ENCODE assay signal across 8 cellular contexts in the genomic region with DNA sequence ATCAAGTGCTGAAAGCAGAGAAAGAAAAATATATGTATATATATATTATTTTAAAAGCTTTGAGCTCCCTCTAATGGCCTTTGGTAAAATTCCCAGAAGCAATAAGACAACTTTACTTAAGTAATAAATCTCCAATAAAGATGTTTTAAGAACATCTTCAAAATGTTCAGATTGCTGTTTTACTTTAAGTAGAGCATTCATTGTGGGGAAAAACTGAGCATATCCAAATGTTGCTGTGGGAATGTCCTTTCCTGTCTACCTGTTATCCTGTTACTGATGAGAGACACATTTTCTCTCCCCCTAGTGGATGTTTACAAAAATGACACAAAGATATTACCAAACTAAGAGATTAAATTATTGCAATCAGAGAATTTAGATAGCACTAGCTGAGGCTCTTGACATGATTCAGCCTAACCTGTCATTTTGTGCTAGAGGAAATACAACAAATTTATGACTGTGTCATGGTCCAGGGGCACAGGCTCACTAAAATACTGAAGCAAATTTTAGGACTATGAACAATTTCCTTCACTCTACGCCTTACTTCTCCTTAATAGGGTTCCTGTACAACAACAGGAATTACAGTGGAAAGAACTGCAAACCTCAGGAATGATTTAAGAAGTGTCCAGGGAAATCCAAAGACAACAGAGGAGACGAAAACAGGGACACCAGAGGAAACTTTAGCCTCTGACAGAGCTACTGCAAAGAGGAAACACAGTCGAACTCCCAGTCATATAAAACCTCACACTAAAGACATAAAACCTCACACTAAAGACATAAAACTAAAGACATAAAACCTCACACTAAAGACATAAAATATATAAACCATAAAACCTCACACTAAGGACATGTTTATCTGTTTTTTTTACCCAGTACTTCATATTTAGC. TPM values are rescaled to one million over a fixed set of nuclear protein-coding genes. Genes with fewer than 3 reads are reported as not detected.
DNase-seq lines count a peak whose midpoint lies in the region; ATAC-seq, FAIRE-seq and TF ChIP-seq lines count a peak whose summit lies in the region.

No MANE protein-coding gene starts in this region.

- CTCF ChIA-PET in T-cell (lab: Charles Lee), result interaction anchor here (0.5 to 1.8 kb wide), 18 partner anchors 9 to 1143 kb away, joined by 3 to 6 read pairs (median 4); a partner anchor contains a TSS

- TF ChIP-seq CTCF in foreskin fibroblast (IDR thresholded peaks at IDR 0.05; ENCODE audit: low read depth, low read length) (peak; percentile 76), gastrocnemius medialis (IDR thresholded peaks at IDR 0.05 in 4 of 5, conservative IDR thresholded peaks at IDR 0.05 in 1 of 5) (peak; percentile 52 to 67 (median 58))

- TF ChIP-seq POLR2A in GM12891 (IDR thresholded peaks at IDR 0.05; ENCODE audit: low read depth, low read length) (no peak), gastrocnemius medialis (IDR thresholded peaks at IDR 0.05) (no peak)

- POLR2A ChIA-PET in T-cell (lab: Charles Lee), result no interaction called here

- no peaks in the 10 kb centered on the region for H3K4me1 ChIP-seq in gastrocnemius medialis

- H3K27me3 Mint-ChIP-seq in T-cell, result peaks cover 18 to 25% of the 10 kb centered on the region in 2 donors

- no peak overlapping the region for H3K27ac ChIP-seq in gastrocnemius medialis

- no peaks in the 10 kb centered on the region for H3K36me3 Mint-ChIP-seq in T-cell

- no peaks in the 10 kb centered on the region for H3K9me3 ChIP-seq in gastrocnemius medialis

- H3K4me3 ChIP-seq in foreskin fibroblast (ENCODE audit: low read depth in 1 of 2, low read length in 2 of 2) (no peak overlapping the region), gastrocnemius medialis (no peak overlapping the region)

- intact Hi-C loops in gastrocnemius medialis (cut with DNase I; ENCODE audit: low total_unique reads), result loop anchor here (1.0 kb wide), 1 partner anchor 203 kb away; a partner anchor contains a TSS

- ATAC-seq in HG02678 (IDR thresholded peaks at IDR 0.05; ENCODE audit: unreplicated experiment) (peak; percentile 78), T-cell (replicated peaks in 1 of 4) (peak in 3 of 4 experiments; percentile 41 to 67 (median 52)), gastrocnemius medialis (peak; percentile 65 to 69)

- FAIRE-seq in GM12891 (lab: Jason Lieb, UNC), result peak; percentile 63

- no peaks in the 10 kb centered on the region for H3K4me1 Mint-ChIP-seq in T-cell

- H3K27ac Mint-ChIP-seq in T-cell, result no peak overlapping the region

- DNase-seq in AG20443 (ENCODE audit: low spot score), result peak; percentile 25
- no peak for DNase-seq in GM12891 (ENCODE audit: insufficient read length, low spot score)
- peak; percentile 60 for DNase-seq in NCI-H1105 treated with DMSO at 0.1 percent for 48 hours (lab: John Stamatoyannopoulos, UW)
- DNase-seq in T-cell, result peak in 1 of 34 experiments; percentile 11
- DNase-seq in foreskin fibroblast, result peak; percentile 6 to 46
- DNase-seq in gastrocnemius medialis, result no peak
- no peak for DNase-seq in activated naive CD4-positive, alpha-beta T cell treated with anti-CD3 and anti-CD28 coated beads, Interleukin-2, amount 50 U/mL, for 16 hours

- H3K36me3 ChIP-seq in gastrocnemius medialis, result no peaks in the 10 kb centered on the region

- no peaks in the 10 kb centered on the region for H3K27me3 ChIP-seq in gastrocnemius medialis

- in situ Hi-C loops in gastrocnemius medialis (cut with MboI; ENCODE audit: low sequenced_read_pairs in 4 of 4), result loop anchor here in 2 of 4 donors (5.0 to 10.0 kb wide), 2 partner anchors 198 to 216 kb away; a partner anchor contains a TSS

- H3K9me3 Mint-ChIP-seq in T-cell, result no peaks in the 10 kb centered on the region

- no peak overlapping the region for H3K4me3 Mint-ChIP-seq in T-cell

TF ChIP-seq in GM12891, 5 proteins besides CTCF, POLR2A, EP300 and RAD21:
- TF ChIP-seq POLR2AphosphoS5 (IDR thresholded peaks at IDR 0.05; ENCODE audit: low read depth, low read length) (no peak), PAX5 (IDR thresholded peaks at IDR 0.05; ENCODE audit: insufficient read depth, low read length, severe bottlenecking) (no peak), TAF1 (IDR thresholded peaks at IDR 0.05; ENCODE audit: low read depth, low read length) (no peak), POU2F2 (IDR thresholded peaks at IDR 0.05; ENCODE audit: low read depth, low read length) (no peak), SPI1 (IDR thresholded peaks at IDR 0.05; ENCODE audit: low read depth, low read length) (no peak)

RNA-seq across cellular contexts. Expression of a gene that starts 24.3 kb away (rescaled TPM):
- 19.0 TPM for polyA plus RNA-seq in GM12891 (2012; ENCODE audit: low read depth, missing spikeins)
- 10 to 100 TPM; 38.9 to 51.6 (median 47.7) TPM for total RNA-seq in T-cell
- total RNA-seq in gastrocnemius medialis, result 10 to 100 TPM in 2 of 4 donors, 1 to 10 TPM in 2; 9.7 to 17.8 (median 10.3) TPM

Comparison
In these comparisons a context has a peak if more than half of its experiments do, and no peak if none do; other contexts are left out.
1. DNase-seq: peak in AG20443 (single experiment), NCI-H1105 treated with DMSO at 0.1 percent for 48 hours (single experiment) and foreskin fibroblast (2 of 2); none in GM12891 (single experiment), gastrocnemius medialis (0 of 2) and activated naive CD4-positive, alpha-beta T cell treated with anti-CD3 and anti-CD28 coated beads, Interleukin-2, amount 50 U/mL, for 16 hours (single experiment).
2. Peak in every context shown above with its lines, with median percentiles within 50 percentile points of each other: ATAC-seq.